In the genomic region with DNA sequence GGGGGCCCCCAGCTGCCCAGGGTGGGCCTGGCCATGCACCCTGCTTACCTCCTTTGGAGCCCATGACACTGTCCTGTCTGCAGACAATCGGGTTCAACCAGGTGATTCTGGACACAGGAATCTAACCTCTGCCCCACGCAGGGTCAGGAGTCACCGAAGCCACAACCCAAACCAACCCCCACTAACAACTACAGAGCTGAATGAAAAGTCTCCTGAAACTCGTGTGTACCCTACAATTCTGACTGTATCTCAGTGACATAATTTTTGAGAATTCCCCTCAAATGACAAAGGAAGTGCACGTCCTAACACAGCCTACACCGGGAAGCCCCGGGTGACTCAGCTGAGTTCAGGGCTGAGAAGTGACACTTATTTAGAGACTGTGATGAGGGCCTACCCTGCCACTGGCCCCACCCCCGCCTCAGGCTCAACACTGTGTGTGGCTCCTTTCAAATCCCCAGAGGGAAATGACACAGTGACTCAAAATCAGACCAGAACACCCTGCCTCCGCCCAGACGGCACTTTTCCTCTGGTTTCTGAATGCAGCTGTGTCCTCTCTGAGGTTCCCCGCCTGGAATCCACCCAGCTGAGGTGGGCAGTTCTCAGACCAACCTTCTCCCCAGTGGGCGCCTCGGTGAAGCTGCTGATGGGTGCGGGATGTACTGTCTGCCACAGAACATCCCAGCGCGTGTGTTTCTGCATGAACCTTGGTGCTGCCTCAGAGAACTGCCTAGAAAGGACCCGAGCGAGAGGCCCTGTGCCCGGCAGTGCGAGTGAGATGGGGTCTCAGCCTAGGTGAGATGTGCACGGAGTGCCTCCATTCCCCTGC, we compare ENCODE assay signal across 8 cellular contexts. TPM values are rescaled to one million over a fixed set of nuclear protein-coding genes. Genes with fewer than 3 reads are reported as not detected.
A peak's percentile ranks its signal among the peaks of the same experiment; 100 is the strongest.
DNase-seq lines count a peak whose midpoint lies in the region; ATAC-seq and TF ChIP-seq lines count a peak whose summit lies in the region.

No MANE protein-coding gene starts in this region.

- H3K9me3 Mint-ChIP-seq in CD4-positive, alpha-beta T cell, result no peaks in the 10 kb centered on the region

- intact Hi-C loops in CD4-positive, alpha-beta T cell (cut with DNase I, micrococcal nuclease), result no loop called here

- POLR2A ChIA-PET in CD4-positive, alpha-beta T cell (lab: Charles Lee), result interaction anchor here (1.5 kb wide), 1 partner anchor 9 kb away, joined by 3 read pairs; no protein-coding TSS in a partner anchor

- no peaks in the 10 kb centered on the region for H3K9me3 ChIP-seq in CD4-positive, alpha-beta T cell (ENCODE audit: control insufficient read depth, low read length)

- H3K4me3 Mint-ChIP-seq in CD4-positive, alpha-beta T cell, result peak overlapping the region; percentile 55

- H3K27me3 Mint-ChIP-seq in CD4-positive, alpha-beta T cell, result no peaks in the 10 kb centered on the region

- H3K4me1 Mint-ChIP-seq in CD4-positive, alpha-beta T cell (ENCODE audit: low read depth), result peaks cover 21% of the 10 kb centered on the region

- DNase-seq in CD4-positive, alpha-beta T cell, result peak; percentile 54 to 82 (median 74)
- DNase-seq in HK-2 (ENCODE audit: unreplicated experiment), result peak; percentile 87
- peak; percentile 96 to 98 for DNase-seq in activated CD4-positive, alpha-beta T cell treated with anti-CD3 and anti-CD28 coated beads, Interleukin-2, amount 50 U/mL, for 48 hours
- DNase-seq in epithelial cell of prostate (ENCODE audit: low read depth, low spot score), result peak; percentile 48
- DNase-seq in stimulated activated CD4-positive, alpha-beta T cell treated with anti-CD3 and anti-CD28 coated beads, Interleukin-12 subunit alpha, Interleukin-12 subunit beta, amount 100 ng/mL, for 4 hours, result peak; percentile 88
- no peak for DNase-seq in hypothalamus (lab: John Stamatoyannopoulos, UW)
- no peak for DNase-seq in SK-N-DZ (ENCODE audit: low spot score)

- peak; percentile 97 for ATAC-seq in CD4-positive, alpha-beta T cell (ENCODE audit: poor library complexity)
- peak; percentile 62 for ATAC-seq in GM19468 (IDR thresholded peaks at IDR 0.05; ENCODE audit: extremely low read depth, unreplicated experiment)

- H3K27ac ChIP-seq in CD4-positive, alpha-beta T cell (ENCODE audit: low read depth, low read length), result peak overlapping the region; percentile 79
- peak overlapping the region; percentile 57 for H3K27ac ChIP-seq in epithelial cell of prostate

- H3K27ac Mint-ChIP-seq in CD4-positive, alpha-beta T cell, result peak overlapping the region; percentile 91

- TF ChIP-seq CTCF in CD4-positive, alpha-beta T cell (IDR thresholded peaks at IDR 0.05), result no peak

- peaks cover 63% of the 10 kb centered on the region for H3K36me3 Mint-ChIP-seq in CD4-positive, alpha-beta T cell (ENCODE audit: low read depth)

- no peaks in the 10 kb centered on the region for H3K27me3 ChIP-seq in CD4-positive, alpha-beta T cell (ENCODE audit: control insufficient read depth, insufficient read depth, low read length)

- CTCF ChIA-PET in CD4-positive, alpha-beta T cell (lab: Charles Lee), result interaction anchor here (0.9 to 2.0 kb wide), 3 partner anchors 10 to 18 kb away, joined by 3 to 5 read pairs (median 4); no protein-coding TSS in a partner anchor

RNA-seq across cellular contexts. Expression of gene TNIP2, which starts 9.9 kb away (rescaled TPM):
- total RNA-seq in CD4-positive, alpha-beta T cell, result 10 to 100 TPM; 43.8 to 49.1 TPM
- 19.7 and 22.6 TPM in 2 replicates for polyA plus RNA-seq in SK-N-DZ (2014; cell fraction: cytosol; rRNA removed)
- 59.4 and 67.8 TPM in 2 replicates for polyA plus RNA-seq in SK-N-DZ (2014; cell fraction: nucleus; rRNA removed)

RNA-seq across cellular contexts. Expression of gene SH3BP2, which starts 46.7 kb away (rescaled TPM):
- total RNA-seq in CD4-positive, alpha-beta T cell, result 10 to 100 TPM; 30.1 to 30.5 TPM
- 13.8 and 27.4 TPM in 2 replicates for polyA plus RNA-seq in SK-N-DZ (2014; cell fraction: cytosol; rRNA removed)
- 99.4 and 107 TPM in 2 replicates for polyA plus RNA-seq in SK-N-DZ (2014; cell fraction: nucleus; rRNA removed)

Comparison
In these comparisons a context has a peak if more than half of its experiments do, and no peak if none do; other contexts are left out.
1. DNase-seq: peak in CD4-positive, alpha-beta T cell (10 of 10), HK-2 (single experiment), activated CD4-positive, alpha-beta T cell treated with anti-CD3 and anti-CD28 coated beads, Interleukin-2, amount 50 U/mL, for 48 hours (2 of 2), epithelial cell of prostate (single experiment) and stimulated activated CD4-positive, alpha-beta T cell treated with anti-CD3 and anti-CD28 coated beads, Interleukin-12 subunit alpha, Interleukin-12 subunit beta, amount 100 ng/mL, for 4 hours (single experiment); none in hypothalamus (0 of 51) and SK-N-DZ (single experiment).